Comparison of ENCODE assay signal across 20 cellular contexts in genomic region chr16:66681676-66682075, GRCh38.
"Had no signal": no experiment of that assay in that cellular context is flagged by ENCODE, and none has a peak within 500 bp of the region (broad histone marks: within the 10 kb centered on the region; RNA-seq: fewer than 3 reads in every experiment).

No MANE protein-coding gene starts in this region.

- H3K27ac ChIP-seq: colonic mucosa, esophagus muscularis mucosa, lower lobe of right lung, prostate gland had no signal

- H3K36me3 ChIP-seq: colonic mucosa, lower lobe of right lung, prostate gland had no signal

- H3K9ac ChIP-seq: SK-N-SH had no signal

- H3K9me3 ChIP-seq: colonic mucosa, esophagus muscularis mucosa, lower lobe of right lung, prostate gland, SK-N-SH had no signal

- H3K4me1 ChIP-seq: colonic mucosa, lower lobe of right lung, prostate gland had no signal

- DNase-seq: activated B cell treated with CpG ODN at 0.5 μM for 24 hours; activated CD4-positive, alpha-beta memory T cell treated with anti-CD3 and anti-CD28 coated beads for 36 hours; activated CD4-positive, alpha-beta T cell treated with anti-CD3 and anti-CD28 coated beads for 4 hours; activated naive CD4-positive, alpha-beta T cell; activated naive CD8-positive, alpha-beta T cell treated with anti-CD3 and anti-CD28 coated beads for 36 hours; amniotic stem cell; central memory CD4-positive, alpha-beta T cell; colonic mucosa; lower lobe of right lung; midbrain; right cardiac atrium; SK-N-SH; stimulated activated CD4-positive, alpha-beta T cell treated with anti-CD3 and anti-CD28 coated beads, Interleukin-4, amount 100 ng/mL, for 1 hour; stimulated activated naive CD8-positive, alpha-beta T cell treated with anti-CD3 and anti-CD28 coated beads, Interleukin-15, amount 100 ng/mL, for 72 hours; T-cell had no signal

- H3K4me2 ChIP-seq: SK-N-SH had no signal

- ATAC-seq: activated T-helper 17 cell treated with anti-CD3 and anti-CD28 coated beads, Interleukin-2, amount 50 U/mL, for 72 hours; lower lobe of right lung; right cardiac atrium; stimulated activated naive CD8-positive, alpha-beta T cell treated with anti-CD3 and anti-CD28 coated beads, Interleukin-15, amount 100 ng/mL, for 72 hours; T-cell had no signal

- H3K27me3 ChIP-seq: colonic mucosa, esophagus muscularis mucosa had no signal

- FAIRE-seq: urothelium cell line had no signal

- H3K4me3 ChIP-seq: colonic mucosa, esophagus muscularis mucosa, lower lobe of right lung, prostate gland, skin epidermis had no signal

- H3K9me2 ChIP-seq: SK-N-SH had no signal
